ENCODE assay signal across 23 cellular contexts in genomic region chr10:19049577-19049976, GRCh38. TPM values are rescaled to one million over a fixed set of nuclear protein-coding genes. Genes with fewer than 3 reads are reported as not detected.
"Had no signal": no experiment of that assay in that cellular context is flagged by ENCODE, and none has a peak within 500 bp of the region (broad histone marks: within the 10 kb centered on the region; RNA-seq: fewer than 3 reads in every experiment).

No MANE protein-coding gene starts in this region.

- H3K36me3 ChIP-seq: ovary, sigmoid colon, stomach, thyroid gland, vagina had no signal

- H3K27ac ChIP-seq: ovary, psoas muscle, sigmoid colon, stomach, thyroid gland, vagina had no signal

- H3K27me3 ChIP-seq: ovary, sigmoid colon, stomach, thyroid gland, vagina had no signal

- ATAC-seq: left lobe of liver; naive thymus-derived CD4-positive, alpha-beta T cell; psoas muscle; right cardiac atrium had no signal

- DNase-seq: cortex of kidney; effector CD4-positive, alpha-beta T cell; naive thymus-derived CD4-positive, alpha-beta T cell; occipital lobe; ovary; posterior cingulate gyrus; psoas muscle; right cardiac atrium; sigmoid colon; stimulated activated CD4-positive, alpha-beta T cell treated with anti-CD3 and anti-CD28 coated beads, Interleukin-15, amount 100 ng/mL, for 24 hours; stimulated activated CD4-positive, alpha-beta T cell treated with anti-CD3 and anti-CD28 coated beads, Interleukin-2, amount 100 ng/mL, for 48 hours; stimulated activated CD8-positive, alpha-beta memory T cell treated with anti-CD3 and anti-CD28 coated beads, Interleukin-4, amount 100 ng/mL, for 48 hours; stimulated activated naive CD4-positive, alpha-beta T cell; stomach; thyroid gland; trophoblast cell had no signal

- H3K9me3 ChIP-seq: ovary, psoas muscle, sigmoid colon, thyroid gland, vagina had no signal

- H3K4me1 ChIP-seq: psoas muscle, sigmoid colon, stomach, thyroid gland, vagina had no signal

- H3K4me3 ChIP-seq: lung, ovary, psoas muscle, sigmoid colon, stomach, thyroid gland, vagina had no signal

RNA-seq across cellular contexts. Expression of gene MALRD1, which starts 1.0 kb away (rescaled TPM):
- total RNA-seq: dermis microvascular lymphatic vessel endothelial cell, left lobe of liver, mononuclear cell had no signal
- polyA plus RNA-seq: keratinocyte; liver; naive thymus-derived CD4-positive, alpha-beta T cell had no signal
